8 cellular contexts compared by ENCODE assay signal in the genomic region with DNA sequence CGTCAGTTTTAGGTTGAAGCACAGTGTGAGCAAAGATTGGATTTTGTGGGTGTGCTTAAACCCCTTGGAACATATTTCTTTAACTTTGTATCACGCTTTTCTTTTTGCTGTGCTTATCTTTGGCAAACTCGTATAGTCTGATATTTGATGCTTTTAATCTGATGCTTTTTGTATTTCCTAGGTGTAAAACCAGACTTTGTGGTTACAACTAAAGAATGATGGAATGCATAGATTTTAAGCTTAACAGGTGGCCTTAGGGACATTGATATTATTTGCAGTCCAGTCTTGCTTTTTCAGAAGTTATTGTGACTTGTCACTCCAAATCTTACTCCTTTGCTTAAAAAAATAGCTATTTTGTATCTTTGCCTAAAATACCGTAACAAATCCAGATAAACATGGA. TPM values are rescaled to one million over a fixed set of nuclear protein-coding genes. Genes with fewer than 3 reads are reported as not detected.
A peak's percentile ranks its signal among the peaks of the same experiment; 100 is the strongest.
DNase-seq lines count a peak whose midpoint lies in the region; ATAC-seq and TF ChIP-seq lines count a peak whose summit lies in the region.

No MANE protein-coding gene starts in this region.

- peaks cover 4 to 8% of the 10 kb centered on the region in 2 donors for H3K27me3 Mint-ChIP-seq in CD4-positive, alpha-beta memory T cell

- peaks cover 40% of the 10 kb centered on the region for H3K79me2 ChIP-seq in neural cell (replicated peaks; ENCODE audit: insufficient read depth, low read length)

- no peaks in the 10 kb centered on the region for H4K20me1 ChIP-seq in neural cell (ENCODE audit: insufficient read depth)

- peak overlapping the region in 4 of 7 donors; percentile 21 to 99 (median 98) for H3K27ac Mint-ChIP-seq in CD4-positive, alpha-beta memory T cell

- POLR2A ChIA-PET in CD4-positive, alpha-beta memory T cell (lab: Charles Lee; ENCODE audit: partially characterized antibody), result interaction anchor here (1.0 to 1.4 kb wide), 2 partner anchors 8 to 11 kb away, joined by 4 to 7 read pairs; no protein-coding TSS in a partner anchor
- POLR2A ChIA-PET in HEK293T (lab: Yijun Ruan, JAX), result interaction anchor here (0.6 to 1.6 kb wide), 7 partner anchors 8 to 87 kb away, joined by 3 to 5 read pairs (median 3); no protein-coding TSS in a partner anchor

- H3K4me1 ChIP-seq in CD4-positive, alpha-beta memory T cell (ENCODE audit: insufficient read depth, low read length), result peaks cover 22% of the 10 kb centered on the region
- H3K4me1 ChIP-seq in duodenal mucosa (ENCODE audit: control insufficient read depth in 1 of 2, insufficient read depth in 2 of 2, low read length in 2 of 2) (peaks cover 9 to 14% of the 10 kb centered on the region in 2 donors), foreskin keratinocyte (no peaks in the 10 kb centered on the region)

- H3K9ac ChIP-seq in duodenal mucosa (ENCODE audit: low read depth in 1 of 2, low read length in 2 of 2), result peak overlapping the region; percentile 81 to 94
- H3K9ac ChIP-seq in neural cell (ENCODE audit: low read length), result peak overlapping the region; percentile 93

- H3F3A ChIP-seq in neural cell (ENCODE audit: insufficient read depth, low read length, poor library complexity, severe bottlenecking), result no peaks in the 10 kb centered on the region

- no peaks in the 10 kb centered on the region for H3K36me3 ChIP-seq in CD4-positive, alpha-beta memory T cell (ENCODE audit: insufficient read depth, low read length)
- H3K36me3 ChIP-seq in MG63 (peaks cover 12% of the 10 kb centered on the region), duodenal mucosa (ENCODE audit: control insufficient read depth in 1 of 2, insufficient read depth in 2 of 2, low read length in 2 of 2) (no peaks in the 10 kb centered on the region), neural cell (ENCODE audit: insufficient read depth, low read length) (no peaks in the 10 kb centered on the region)

- no peak for TF ChIP-seq EP300 in neural cell (conservative IDR thresholded peaks at IDR 0.05; ENCODE audit: poor library complexity, severe bottlenecking)

- H3K9me3 Mint-ChIP-seq in CD4-positive, alpha-beta memory T cell, result peaks cover 0 to 7% (median 0%) of the 10 kb centered on the region in 8 donors

- TF ChIP-seq RAD21 in neural cell (conservative IDR thresholded peaks at IDR 0.05), result no peak

- H3K27ac ChIP-seq in CD4-positive, alpha-beta memory T cell (ENCODE audit: low read depth, low read length), result no peak overlapping the region
- H3K27ac ChIP-seq in duodenal mucosa (ENCODE audit: low read depth, low read length) (no peak overlapping the region), neural cell (ENCODE audit: low read length) (peak overlapping the region; percentile 93), foreskin keratinocyte (no peak overlapping the region)

- CTCF ChIA-PET in CD4-positive, alpha-beta memory T cell (lab: Charles Lee; ENCODE audit: partially characterized antibody), result interaction anchor here (1.3 to 1.5 kb wide), 2 partner anchors 18 to 112 kb away, joined by 3 read pairs; no protein-coding TSS in a partner anchor
- CTCF ChIA-PET in HEK293T (lab: Yijun Ruan, JAX), result interaction anchor here (0.6 to 1.8 kb wide), 4 partner anchors 87 to 186 kb away, joined by 3 to 5 read pairs (median 4); no protein-coding TSS in a partner anchor

- H3K4me1 Mint-ChIP-seq in CD4-positive, alpha-beta memory T cell, result peaks cover 16 to 36% (median 27%) of the 10 kb centered on the region in 4 donors

- H3K4me3 Mint-ChIP-seq in CD4-positive, alpha-beta memory T cell, result peak overlapping the region; percentile 95 to 99 (median 98)

- H3K36me3 Mint-ChIP-seq in CD4-positive, alpha-beta memory T cell, result peaks cover 0 to 9% of the 10 kb centered on the region in 2 donors

- no peaks in the 10 kb centered on the region for H3K27me3 ChIP-seq in CD4-positive, alpha-beta memory T cell (ENCODE audit: insufficient read depth, low read length)
- H3K27me3 ChIP-seq in MG63 (no peaks in the 10 kb centered on the region), duodenal mucosa (ENCODE audit: control insufficient read depth in 1 of 2, insufficient read depth in 2 of 2, low read length in 2 of 2) (peaks cover 0 to under 1% of the 10 kb centered on the region in 2 donors), neural cell (ENCODE audit: insufficient read depth, low read depth, low read length) (no peaks in the 10 kb centered on the region), foreskin keratinocyte (no peaks in the 10 kb centered on the region)

- H3K9me3 ChIP-seq in CD4-positive, alpha-beta memory T cell (ENCODE audit: control insufficient read depth in 1 of 2, low read length in 2 of 2), result no peaks in the 10 kb centered on the region
- H3K9me3 ChIP-seq in MG63 (no peaks in the 10 kb centered on the region), duodenal mucosa (ENCODE audit: control insufficient read depth in 1 of 2, low read length in 2 of 2) (no peaks in the 10 kb centered on the region), neural cell (ENCODE audit: low read length) (no peaks in the 10 kb centered on the region)

- TF ChIP-seq CTCF in neural cell (IDR thresholded peaks at IDR 0.05; ENCODE audit: poor library complexity, severe bottlenecking) (no peak), foreskin keratinocyte (conservative IDR thresholded peaks at IDR 0.05) (no peak)

- H2AFZ ChIP-seq in neural cell (ENCODE audit: low read depth, low read length), result no peak overlapping the region

- no peak overlapping the region for H3K4me3 ChIP-seq in CD4-positive, alpha-beta memory T cell (ENCODE audit: low read length in 2 of 2)
- H3K4me3 ChIP-seq in MG63 (peak overlapping the region; percentile 80), duodenal mucosa (ENCODE audit: low read depth in 1 of 2, low read length in 2 of 2) (peak overlapping the region in 1 of 2 donors; percentile 96), neural cell (ENCODE audit: low read length) (peak overlapping the region; percentile 83)

- intact Hi-C loops in CD4-positive, alpha-beta memory T cell (cut with micrococcal nuclease), result loop anchor here (10.0 kb wide), 1 partner anchor 291 kb away; the partner anchor contains the start of gene KAZALD1
- intact Hi-C loops in head of caudate nucleus (cut with DNase I), result no loop called here

- H3K4me2 ChIP-seq in neural cell (ENCODE audit: low read length), result peak overlapping the region; percentile 45

- H3K9me2 ChIP-seq in neural cell (ENCODE audit: insufficient read depth, low read length), result no peaks in the 10 kb centered on the region

- DNase-seq in CD4-positive, alpha-beta memory T cell, result no peak
- DNase-seq in MG63 (no peak), NOMO-1 (lab: John Stamatoyannopoulos, UW; ENCODE audit: unreplicated experiment in 2 of 2) (no peak), head of caudate nucleus (no peak), foreskin keratinocyte (no peak), HEK293T (ENCODE audit: extremely low spot score) (no peak)

- ATAC-seq in foreskin keratinocyte, result no peak

TF ChIP-seq in neural cell, 6 proteins besides CTCF, POLR2A, EP300 and RAD21 (continues in another document):
- TF ChIP-seq MXI1 (conservative IDR thresholded peaks at IDR 0.05; ENCODE audit: poor library complexity, severe bottlenecking), result no peak

TF ChIP-seq in HEK293T, 16 proteins besides CTCF, POLR2A, EP300 and RAD21:
- TF ChIP-seq SUZ12 (IDR thresholded peaks at IDR 0.05) (no peak), TARDBP (IDR thresholded peaks at IDR 0.05) (no peak), CTBP1 (IDR thresholded peaks at IDR 0.05; ENCODE audit: borderline replicate concordance) (no peak), ELF4 (IDR thresholded peaks at IDR 0.05) (no peak), NFRKB (IDR thresholded peaks at IDR 0.05) (no peak), BHLHE40 (IDR thresholded peaks at IDR 0.05; ENCODE audit: borderline replicate concordance) (no peak), ZNF384 (IDR thresholded peaks at IDR 0.05) (no peak), LEF1 (IDR thresholded peaks at IDR 0.05; ENCODE audit: borderline replicate concordance) (no peak), FOXK2 (IDR thresholded peaks at IDR 0.05) (no peak), FOXA1 (IDR thresholded peaks at IDR 0.05) (no peak), HDGF (IDR thresholded peaks at IDR 0.05; ENCODE audit: borderline replicate concordance) (no peak)
- TF ChIP-seq, protein P1, sequence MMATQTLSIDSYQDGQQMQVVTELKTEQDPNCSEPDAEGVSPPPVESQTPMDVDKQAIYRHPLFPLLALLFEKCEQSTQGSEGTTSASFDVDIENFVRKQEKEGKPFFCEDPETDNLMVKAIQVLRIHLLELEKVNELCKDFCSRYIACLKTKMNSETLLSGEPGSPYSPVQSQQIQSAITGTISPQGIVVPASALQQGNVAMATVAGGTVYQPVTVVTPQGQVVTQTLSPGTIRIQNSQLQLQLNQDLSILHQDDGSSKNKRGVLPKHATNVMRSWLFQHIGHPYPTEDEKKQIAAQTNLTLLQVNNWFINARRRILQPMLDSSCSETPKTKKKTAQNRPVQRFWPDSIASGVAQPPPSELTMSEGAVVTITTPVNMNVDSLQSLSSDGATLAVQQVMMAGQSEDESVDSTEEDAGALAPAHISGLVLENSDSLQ (IDR thresholded peaks at IDR 0.05), result no peak

RNA-seq across cellular contexts. Expression of gene BTRC, which starts 1.3 kb away (rescaled TPM):
- 10 to 100 TPM; 18.7 to 21.3 TPM for total RNA-seq in CD4-positive, alpha-beta memory T cell
- polyA plus RNA-seq in CD4-positive, alpha-beta memory T cell, result 10 to 100 TPM in 1 of 2 donors, 1 to 10 TPM in 1; 6.7 to 13.2 TPM
- total RNA-seq in MG63 (2014; rRNA removed; shearing (Covaris generic); ENCODE audit: low replicate concordance), result 3.4 and 20.3 TPM in 2 replicates
- polyA plus RNA-seq in neural cell (25.2 and 32.6 TPM in 2 replicates), foreskin keratinocyte (4.2 and 4.6 TPM in 2 replicates)
- 65.0 and 78.1 TPM in 2 replicates for polyA minus RNA-seq in neural cell
- 9.8 and 12.6 TPM in 2 replicates for total RNA-seq in foreskin keratinocyte

Comparison
In these comparisons a context has a peak if more than half of its experiments do, and no peak if none do; other contexts are left out.
1. H3K4me3 ChIP-seq: peak in MG63 (single experiment) and neural cell (single experiment); none in CD4-positive, alpha-beta memory T cell (0 of 2).